29 cellular contexts compared by ENCODE assay signal in the genomic region with DNA sequence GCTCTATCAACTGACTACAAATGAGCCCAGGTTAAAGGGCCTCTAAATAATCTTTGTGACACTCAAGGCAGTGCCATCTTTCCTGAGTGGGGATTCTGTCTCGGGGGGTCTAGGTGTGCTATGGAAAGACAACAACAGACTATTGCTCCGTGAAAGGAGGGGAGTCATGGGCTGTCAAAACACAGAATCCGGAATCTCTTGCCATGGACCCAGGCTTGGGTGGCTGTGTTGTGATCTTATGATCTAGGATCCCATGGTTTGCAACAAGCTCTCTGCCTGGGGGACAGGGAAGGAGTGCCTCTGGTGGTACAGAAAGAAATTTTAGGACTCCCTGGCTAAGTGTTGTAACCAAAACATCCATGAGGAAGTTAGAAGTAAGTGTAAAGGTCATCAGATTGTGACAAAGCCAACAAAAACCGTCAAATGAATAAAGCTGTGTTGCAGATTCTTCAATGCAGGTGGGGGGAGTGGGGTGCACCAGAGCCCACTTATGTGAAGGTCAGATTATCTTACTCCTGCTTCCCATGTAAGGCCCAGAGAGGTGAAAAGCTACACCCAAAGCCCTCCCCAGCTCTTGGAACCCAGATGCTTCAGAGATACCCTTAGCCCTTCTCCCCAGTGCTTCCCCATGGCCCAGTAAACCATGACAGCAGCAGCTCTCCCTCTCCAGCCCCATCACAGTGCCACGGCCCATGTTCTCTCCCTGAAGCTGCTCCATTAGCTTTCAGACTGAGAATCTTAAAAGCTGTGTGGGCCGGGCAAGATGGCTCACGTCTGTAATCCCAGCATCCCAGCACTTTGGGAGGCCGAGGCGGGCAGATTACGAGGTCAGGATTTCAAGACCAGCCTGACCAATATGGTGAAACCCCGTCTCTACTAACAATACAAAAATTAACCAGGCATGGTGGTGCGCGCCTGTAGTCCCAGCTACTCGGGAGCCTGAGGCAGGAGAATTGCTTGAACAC. TPM values are rescaled to one million over a fixed set of nuclear protein-coding genes. Genes with fewer than 3 reads are reported as not detected.
A peak's percentile ranks its signal among the peaks of the same experiment; 100 is the strongest.
DNase-seq lines count a peak whose midpoint lies in the region; ATAC-seq and TF ChIP-seq lines count a peak whose summit lies in the region.
"Had no signal": no experiment of that assay in that cellular context is flagged by ENCODE, and none has a peak within 500 bp of the region (broad histone marks: within the 10 kb centered on the region; RNA-seq: fewer than 3 reads in every experiment).

No MANE protein-coding gene starts in this region.

- DNase-seq in AML-193 (lab: John Stamatoyannopoulos, UW) (peak; percentile 28 to 32), GF-D8 (lab: John Stamatoyannopoulos, UW) (peak; percentile 12), T-helper 17 cell (no peak), lower lobe of right lung (peak; percentile 47), glomerular visceral epithelial cell (ENCODE audit: extremely low spot score) (no peak)
- no peak for DNase-seq in activated naive CD4-positive, alpha-beta T cell (lab: John Stamatoyannopoulos, UW)
- no peak for DNase-seq in activated T-cell treated with anti-CD3 and anti-CD28 coated beads, Interleukin-2, amount 50 U/mL, for 24 hours
- DNase-seq: ACHN; activated CD4-positive, alpha-beta T cell treated with anti-CD3 and anti-CD28 coated beads, Interleukin-2, amount 50 U/mL, for 48 hours; activated effector memory CD4-positive, alpha-beta T cell treated with anti-CD3 and anti-CD28 coated beads, Interleukin-2, amount 50 U/mL, for 16 hours; brain microvascular endothelial cell; effector memory CD4-positive, alpha-beta T cell; foreskin fibroblast; H9; heart right ventricle; naive thymus-derived CD4-positive, alpha-beta T cell; NCI-H1417 treated with DMSO at 0.1 percent for 48 hours; NCI-H2081 treated with DMSO at 0.1 percent for 48 hours; NCI-H446 treated with DMSO at 0.1 percent for 48 hours; Peyer's patch; retina; stimulated activated CD4-positive, alpha-beta T cell treated with anti-CD3 and anti-CD28 coated beads, Interleukin-2, amount 100 ng/mL, for 48 hours; testis had no signal

- no peaks in the 10 kb centered on the region for H3K27me3 ChIP-seq in lower lobe of right lung (ENCODE audit: low read depth)
- H3K27me3 ChIP-seq: brain microvascular endothelial cell, Peyer's patch, testis had no signal

- H3K36me3 Mint-ChIP-seq in T-helper 17 cell (ENCODE audit: low read depth), result peaks cover 4% of the 10 kb centered on the region
- no peaks in the 10 kb centered on the region for H3K36me3 Mint-ChIP-seq in activated T-cell treated with anti-CD3 and anti-CD28 coated beads, Interleukin-2, amount 50 U/mL, for 24 hours (ENCODE audit: low read depth)
- H3K36me3 Mint-ChIP-seq: IgD-negative memory B cell; stimulated activated effector memory CD8-positive, alpha-beta T cell treated with anti-CD3 and anti-CD28 coated beads, Interleukin-12 subunit alpha, Interleukin-12 subunit beta, amount 100 ng/mL, for 72 hours had no signal

- H3K4me3 ChIP-seq in lower lobe of right lung, result no peak overlapping the region
- H3K4me3 ChIP-seq: BLaER1 had no signal

- TF ChIP-seq CTCF in lower lobe of right lung (IDR thresholded peaks at IDR 0.05), result no peak

- peak overlapping the region; percentile 33 for H3K4me3 Mint-ChIP-seq in T-helper 17 cell
- H3K4me3 Mint-ChIP-seq in activated T-cell treated with anti-CD3 and anti-CD28 coated beads, Interleukin-2, amount 50 U/mL, for 24 hours, result no peak overlapping the region

- peaks cover 37% of the 10 kb centered on the region for H3K4me1 ChIP-seq in lower lobe of right lung

- ATAC-seq in T-helper 17 cell, result no peak
- no peak for ATAC-seq in lower lobe of right lung
- no peak for ATAC-seq in GM19455 (IDR thresholded peaks at IDR 0.05; ENCODE audit: unreplicated experiment)
- ATAC-seq: heart right ventricle; left lobe of liver; naive thymus-derived CD4-positive, alpha-beta T cell; stimulated activated effector memory CD8-positive, alpha-beta T cell treated with anti-CD3 and anti-CD28 coated beads, Interleukin-12 subunit alpha, Interleukin-12 subunit beta, amount 100 ng/mL, for 72 hours had no signal

- peak overlapping the region; percentile 24 for H3K27ac ChIP-seq in lower lobe of right lung
- H3K27ac ChIP-seq: BLaER1, brain microvascular endothelial cell had no signal

- no peak overlapping the region for H3K27ac Mint-ChIP-seq in T-helper 17 cell
- no peak overlapping the region for H3K27ac Mint-ChIP-seq in activated T-cell treated with anti-CD3 and anti-CD28 coated beads, Interleukin-2, amount 50 U/mL, for 24 hours
- H3K27ac Mint-ChIP-seq: H9; IgD-negative memory B cell; stimulated activated effector memory CD8-positive, alpha-beta T cell treated with anti-CD3 and anti-CD28 coated beads, Interleukin-12 subunit alpha, Interleukin-12 subunit beta, amount 100 ng/mL, for 72 hours; T-helper 2 cell treated with Interferon-gamma antibody and Interleukin-4, amounts not matched to agents 5 μg/mL and 100 μg/mL, for 36 hours had no signal

- H3K9me3 Mint-ChIP-seq in activated T-cell treated with anti-CD3 and anti-CD28 coated beads, Interleukin-2, amount 50 U/mL, for 24 hours, result no peaks in the 10 kb centered on the region
- H3K9me3 Mint-ChIP-seq: H9; IgD-negative memory B cell; naive thymus-derived CD4-positive, alpha-beta T cell; stimulated activated effector memory CD8-positive, alpha-beta T cell treated with anti-CD3 and anti-CD28 coated beads, Interleukin-12 subunit alpha, Interleukin-12 subunit beta, amount 100 ng/mL, for 72 hours; T-helper 2 cell treated with Interferon-gamma antibody and Interleukin-4, amounts not matched to agents 5 μg/mL and 100 μg/mL, for 36 hours had no signal

- peaks cover 13% of the 10 kb centered on the region for H3K4me1 Mint-ChIP-seq in T-helper 17 cell
- peaks cover 16% of the 10 kb centered on the region for H3K4me1 Mint-ChIP-seq in activated T-cell treated with anti-CD3 and anti-CD28 coated beads, Interleukin-2, amount 50 U/mL, for 24 hours (ENCODE audit: low read depth)

- no peaks in the 10 kb centered on the region for H3K9me3 ChIP-seq in T-helper 17 cell (ENCODE audit: control insufficient read depth, low read length, poor library complexity, severe bottlenecking)
- no peaks in the 10 kb centered on the region for H3K9me3 ChIP-seq in lower lobe of right lung
- H3K9me3 ChIP-seq: BLaER1, heart right ventricle, Peyer's patch, testis had no signal

- no peaks in the 10 kb centered on the region for H3K36me3 ChIP-seq in lower lobe of right lung
- H3K36me3 ChIP-seq: BLaER1, brain microvascular endothelial cell, Peyer's patch had no signal

- intact Hi-C loops in lower lobe of right lung (cut with DNase I), result no loop called here

- H3K27me3 Mint-ChIP-seq in T-helper 17 cell, result peaks cover 20% of the 10 kb centered on the region
- H3K27me3 Mint-ChIP-seq in activated T-cell treated with anti-CD3 and anti-CD28 coated beads, Interleukin-2, amount 50 U/mL, for 24 hours, result peaks cover 7% of the 10 kb centered on the region

RNA-seq across cellular contexts. Expression of a gene that starts 1.5 kb away (rescaled TPM):
- total RNA-seq in T-helper 17 cell (10 to 100 TPM in 1 of 2 donors, 1 to 10 TPM in 1; 6.6 to 12.8 TPM), lower lobe of right lung (74.8 TPM)

Comparison
In these comparisons a context has a peak if more than half of its experiments do, and no peak if none do; other contexts are left out.
1. DNase-seq: peak in AML-193 (2 of 2), GF-D8 (single experiment) and lower lobe of right lung (single experiment); none in T-helper 17 cell (0 of 3), glomerular visceral epithelial cell (single experiment), activated naive CD4-positive, alpha-beta T cell (0 of 4) and activated T-cell treated with anti-CD3 and anti-CD28 coated beads, Interleukin-2, amount 50 U/mL, for 24 hours (single experiment).